Comparison of ENCODE assay signal across 1 cellular context in the genomic region with DNA sequence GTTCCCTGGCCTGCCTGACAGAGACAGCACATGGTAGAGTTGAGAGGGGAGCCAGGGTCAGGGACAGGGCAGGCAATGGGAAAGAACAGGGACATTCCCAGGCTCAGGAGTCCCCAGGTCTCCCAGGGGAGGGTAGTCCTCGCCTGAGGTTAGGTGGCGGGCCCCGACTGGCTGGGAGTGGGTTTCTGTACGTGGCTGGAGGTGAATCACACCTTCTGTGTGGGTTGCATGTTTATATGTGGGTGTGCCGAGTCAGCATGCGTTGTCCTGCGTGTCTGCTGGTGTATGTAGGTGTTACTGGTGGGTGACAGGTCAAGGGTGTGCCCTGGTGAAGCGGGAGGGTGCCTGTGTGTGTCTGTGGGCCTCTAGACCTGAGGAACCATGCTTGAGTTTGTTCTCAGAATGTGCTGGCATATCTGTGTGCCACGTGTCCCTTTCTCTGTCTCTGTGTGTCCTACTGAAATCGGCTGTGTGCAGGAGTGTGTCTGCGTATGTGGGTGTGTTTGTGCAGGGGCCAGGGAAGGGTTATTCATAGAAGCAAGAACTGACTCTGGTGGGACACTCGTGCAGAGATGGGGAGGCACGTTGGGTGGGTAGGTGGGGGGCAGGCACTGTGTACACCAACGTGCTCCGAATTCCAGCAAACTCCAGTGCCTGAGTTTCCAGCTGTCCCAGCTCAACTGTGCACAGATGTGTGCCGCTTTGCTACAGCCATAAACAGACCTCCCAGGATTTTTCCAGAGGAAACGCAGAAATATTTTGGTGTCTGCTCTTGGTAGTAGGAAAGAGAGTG.
TF ChIP-seq lines count a peak whose summit lies in the region.

No MANE protein-coding gene starts in this region.

TF ChIP-seq in HepG2, 621 proteins besides CTCF, POLR2A, EP300 and RAD21 (continued from another document and continues in another):
- no peak for TF ChIP-seq MTA3 (CRISPR knock-in tag; IDR thresholded peaks at IDR 0.05)
- no peak for TF ChIP-seq ZNF17 (CRISPR knock-in tag; IDR thresholded peaks at IDR 0.05)
- TF ChIP-seq SP140L (CRISPR knock-in tag; IDR thresholded peaks at IDR 0.05; ENCODE audit: borderline replicate concordance) = no peak
- peak; percentile 54 for TF ChIP-seq NCOA2 (CRISPR knock-in tag; IDR thresholded peaks at IDR 0.05)
- peak; percentile 20; the same call in 1 of the 2 replicates for TF ChIP-seq TAF1 (CRISPR knock-in tag; IDR thresholded peaks at IDR 0.05)
- no peak for TF ChIP-seq HNRNPH1 (optimal IDR thresholded peaks at IDR 0.05; ENCODE audit: low read depth, low read length)
- TF ChIP-seq ZNF547 (CRISPR knock-in tag; IDR thresholded peaks at IDR 0.05) = 0 out of 2 replicates have a peak, but pooled peaks have one; percentile 41
- TF ChIP-seq MTA1 (CRISPR knock-in tag; IDR thresholded peaks at IDR 0.05; ENCODE audit: borderline replicate concordance) = peak; percentile 20; the same call in 1 of the 2 replicates
- TF ChIP-seq MAFF (IDR thresholded peaks at IDR 0.05; ENCODE audit: low read depth, low read length) = peak; percentile 60; the same call in 1 of the 2 replicates
- TF ChIP-seq AKAP8 (CRISPR knock-in tag; IDR thresholded peaks at IDR 0.05) = no peak
- peak; percentile 12; the same call in 1 of the 2 replicates for TF ChIP-seq ZNF350 (CRISPR knock-in tag; IDR thresholded peaks at IDR 0.05; ENCODE audit: borderline replicate concordance, low read depth)
- TF ChIP-seq SPEN (CRISPR knock-in tag; IDR thresholded peaks at IDR 0.05; ENCODE audit: low read depth) = peak; percentile 73; the same call in 1 of the 2 replicates
- TF ChIP-seq, protein P1, sequence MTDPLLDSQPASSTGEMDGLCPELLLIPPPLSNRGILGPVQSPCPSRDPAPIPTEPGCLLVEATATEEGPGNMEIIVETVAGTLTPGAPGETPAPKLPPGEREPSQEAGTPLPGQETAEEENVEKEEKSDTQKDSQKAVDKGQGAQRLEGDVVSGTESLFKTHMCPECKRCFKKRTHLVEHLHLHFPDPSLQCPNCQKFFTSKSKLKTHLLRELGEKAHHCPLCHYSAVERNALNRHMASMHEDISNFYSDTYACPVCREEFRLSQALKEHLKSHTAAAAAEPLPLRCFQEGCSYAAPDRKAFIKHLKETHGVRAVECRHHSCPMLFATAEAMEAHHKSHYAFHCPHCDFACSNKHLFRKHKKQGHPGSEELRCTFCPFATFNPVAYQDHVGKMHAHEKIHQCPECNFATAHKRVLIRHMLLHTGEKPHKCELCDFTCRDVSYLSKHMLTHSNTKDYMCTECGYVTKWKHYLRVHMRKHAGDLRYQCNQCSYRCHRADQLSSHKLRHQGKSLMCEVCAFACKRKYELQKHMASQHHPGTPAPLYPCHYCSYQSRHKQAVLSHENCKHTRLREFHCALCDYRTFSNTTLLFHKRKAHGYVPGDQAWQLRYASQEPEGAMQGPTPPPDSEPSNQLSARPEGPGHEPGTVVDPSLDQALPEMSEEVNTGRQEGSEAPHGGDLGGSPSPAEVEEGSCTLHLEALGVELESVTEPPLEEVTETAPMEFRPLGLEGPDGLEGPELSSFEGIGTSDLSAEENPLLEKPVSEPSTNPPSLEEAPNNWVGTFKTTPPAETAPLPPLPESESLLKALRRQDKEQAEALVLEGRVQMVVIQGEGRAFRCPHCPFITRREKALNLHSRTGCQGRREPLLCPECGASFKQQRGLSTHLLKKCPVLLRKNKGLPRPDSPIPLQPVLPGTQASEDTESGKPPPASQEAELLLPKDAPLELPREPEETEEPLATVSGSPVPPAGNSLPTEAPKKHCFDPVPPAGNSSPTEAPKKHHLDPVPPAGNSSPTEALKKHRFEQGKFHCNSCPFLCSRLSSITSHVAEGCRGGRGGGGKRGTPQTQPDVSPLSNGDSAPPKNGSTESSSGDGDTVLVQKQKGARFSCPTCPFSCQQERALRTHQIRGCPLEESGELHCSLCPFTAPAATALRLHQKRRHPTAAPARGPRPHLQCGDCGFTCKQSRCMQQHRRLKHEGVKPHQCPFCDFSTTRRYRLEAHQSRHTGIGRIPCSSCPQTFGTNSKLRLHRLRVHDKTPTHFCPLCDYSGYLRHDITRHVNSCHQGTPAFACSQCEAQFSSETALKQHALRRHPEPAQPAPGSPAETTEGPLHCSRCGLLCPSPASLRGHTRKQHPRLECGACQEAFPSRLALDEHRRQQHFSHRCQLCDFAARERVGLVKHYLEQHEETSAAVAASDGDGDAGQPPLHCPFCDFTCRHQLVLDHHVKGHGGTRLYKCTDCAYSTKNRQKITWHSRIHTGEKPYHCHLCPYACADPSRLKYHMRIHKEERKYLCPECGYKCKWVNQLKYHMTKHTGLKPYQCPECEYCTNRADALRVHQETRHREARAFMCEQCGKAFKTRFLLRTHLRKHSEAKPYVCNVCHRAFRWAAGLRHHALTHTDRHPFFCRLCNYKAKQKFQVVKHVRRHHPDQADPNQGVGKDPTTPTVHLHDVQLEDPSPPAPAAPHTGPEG (CRISPR knock-in tag; IDR thresholded peaks at IDR 0.05) = no peak
- TF ChIP-seq ZSCAN29 (CRISPR knock-in tag; conservative IDR thresholded peaks at IDR 0.05) = no peak
- no peak for TF ChIP-seq KLF9 (CRISPR knock-in tag; IDR thresholded peaks at IDR 0.05; ENCODE audit: low read depth)
- TF ChIP-seq HOXA3 (CRISPR knock-in tag; IDR thresholded peaks at IDR 0.05) = peak; percentile 31; the same call in 1 of the 2 replicates
- TF ChIP-seq, protein P2, sequence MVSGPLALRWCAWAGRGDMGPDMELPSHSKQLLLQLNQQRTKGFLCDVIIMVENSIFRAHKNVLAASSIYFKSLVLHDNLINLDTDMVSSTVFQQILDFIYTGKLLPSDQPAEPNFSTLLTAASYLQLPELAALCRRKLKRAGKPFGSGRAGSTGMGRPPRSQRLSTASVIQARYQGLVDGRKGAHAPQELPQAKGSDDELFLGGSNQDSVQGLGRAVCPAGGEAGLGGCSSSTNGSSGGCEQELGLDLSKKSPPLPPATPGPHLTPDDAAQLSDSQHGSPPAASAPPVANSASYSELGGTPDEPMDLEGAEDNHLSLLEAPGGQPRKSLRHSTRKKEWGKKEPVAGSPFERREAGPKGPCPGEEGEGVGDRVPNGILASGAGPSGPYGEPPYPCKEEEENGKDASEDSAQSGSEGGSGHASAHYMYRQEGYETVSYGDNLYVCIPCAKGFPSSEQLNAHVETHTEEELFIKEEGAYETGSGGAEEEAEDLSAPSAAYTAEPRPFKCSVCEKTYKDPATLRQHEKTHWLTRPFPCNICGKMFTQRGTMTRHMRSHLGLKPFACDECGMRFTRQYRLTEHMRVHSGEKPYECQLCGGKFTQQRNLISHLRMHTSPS (CRISPR knock-in tag; IDR thresholded peaks at IDR 0.05; ENCODE audit: low read depth) = peak; percentile 64; the same call in 1 of the 2 replicates
- no peak; the same call in 1 of the 2 replicates for TF ChIP-seq ARNT2 (CRISPR knock-in tag; IDR thresholded peaks at IDR 0.05; ENCODE audit: low read depth)
- no peak for TF ChIP-seq CREM (IDR thresholded peaks at IDR 0.05)
- no peak for TF ChIP-seq CREM (CRISPR knock-in tag; IDR thresholded peaks at IDR 0.05)
- TF ChIP-seq, protein P3, sequence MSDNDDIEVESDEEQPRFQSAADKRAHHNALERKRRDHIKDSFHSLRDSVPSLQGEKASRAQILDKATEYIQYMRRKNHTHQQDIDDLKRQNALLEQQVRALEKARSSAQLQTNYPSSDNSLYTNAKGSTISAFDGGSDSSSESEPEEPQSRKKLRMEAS (IDR thresholded peaks at IDR 0.05) = peak; percentile 74
- TF ChIP-seq FOXK1 (CRISPR knock-in tag; IDR thresholded peaks at IDR 0.05; ENCODE audit: borderline replicate concordance, low read depth) = 0 out of 2 replicates have a peak, but pooled peaks have one; percentile 7
- TF ChIP-seq, protein P4, sequence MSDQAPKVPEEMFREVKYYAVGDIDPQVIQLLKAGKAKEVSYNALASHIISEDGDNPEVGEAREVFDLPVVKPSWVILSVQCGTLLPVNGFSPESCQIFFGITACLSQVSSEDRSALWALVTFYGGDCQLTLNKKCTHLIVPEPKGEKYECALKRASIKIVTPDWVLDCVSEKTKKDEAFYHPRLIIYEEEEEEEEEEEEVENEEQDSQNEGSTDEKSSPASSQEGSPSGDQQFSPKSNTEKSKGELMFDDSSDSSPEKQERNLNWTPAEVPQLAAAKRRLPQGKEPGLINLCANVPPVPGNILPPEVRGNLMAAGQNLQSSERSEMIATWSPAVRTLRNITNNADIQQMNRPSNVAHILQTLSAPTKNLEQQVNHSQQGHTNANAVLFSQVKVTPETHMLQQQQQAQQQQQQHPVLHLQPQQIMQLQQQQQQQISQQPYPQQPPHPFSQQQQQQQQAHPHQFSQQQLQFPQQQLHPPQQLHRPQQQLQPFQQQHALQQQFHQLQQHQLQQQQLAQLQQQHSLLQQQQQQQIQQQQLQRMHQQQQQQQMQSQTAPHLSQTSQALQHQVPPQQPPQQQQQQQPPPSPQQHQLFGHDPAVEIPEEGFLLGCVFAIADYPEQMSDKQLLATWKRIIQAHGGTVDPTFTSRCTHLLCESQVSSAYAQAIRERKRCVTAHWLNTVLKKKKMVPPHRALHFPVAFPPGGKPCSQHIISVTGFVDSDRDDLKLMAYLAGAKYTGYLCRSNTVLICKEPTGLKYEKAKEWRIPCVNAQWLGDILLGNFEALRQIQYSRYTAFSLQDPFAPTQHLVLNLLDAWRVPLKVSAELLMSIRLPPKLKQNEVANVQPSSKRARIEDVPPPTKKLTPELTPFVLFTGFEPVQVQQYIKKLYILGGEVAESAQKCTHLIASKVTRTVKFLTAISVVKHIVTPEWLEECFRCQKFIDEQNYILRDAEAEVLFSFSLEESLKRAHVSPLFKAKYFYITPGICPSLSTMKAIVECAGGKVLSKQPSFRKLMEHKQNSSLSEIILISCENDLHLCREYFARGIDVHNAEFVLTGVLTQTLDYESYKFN (CRISPR knock-in tag; conservative IDR thresholded peaks at IDR 0.05) = peak; percentile 43; the same call in 1 of the 2 replicates
- TF ChIP-seq ZNF230 (CRISPR knock-in tag; IDR thresholded peaks at IDR 0.05) = no peak
- TF ChIP-seq ZNF446 (CRISPR knock-in tag; IDR thresholded peaks at IDR 0.05) = no peak
- TF ChIP-seq SAP130 (CRISPR knock-in tag; IDR thresholded peaks at IDR 0.05; ENCODE audit: low read depth) = peak; percentile 29; the same call in 1 of the 2 replicates
- no peak for TF ChIP-seq POLR2G (IDR thresholded peaks at IDR 0.05; ENCODE audit: low read depth, low read length)
- no peak for TF ChIP-seq ZNF251 (CRISPR knock-in tag; IDR thresholded peaks at IDR 0.05)
- TF ChIP-seq ZNF550 (CRISPR knock-in tag; IDR thresholded peaks at IDR 0.05; ENCODE audit: borderline replicate concordance) = 0 out of 2 replicates have a peak, but pooled peaks have one; percentile 12
- TF ChIP-seq KLF15 (CRISPR knock-in tag; IDR thresholded peaks at IDR 0.05; ENCODE audit: borderline replicate concordance) = no peak
- TF ChIP-seq ZNF644 (CRISPR knock-in tag; IDR thresholded peaks at IDR 0.05; ENCODE audit: low read depth) = no peak
- TF ChIP-seq, protein P5, sequence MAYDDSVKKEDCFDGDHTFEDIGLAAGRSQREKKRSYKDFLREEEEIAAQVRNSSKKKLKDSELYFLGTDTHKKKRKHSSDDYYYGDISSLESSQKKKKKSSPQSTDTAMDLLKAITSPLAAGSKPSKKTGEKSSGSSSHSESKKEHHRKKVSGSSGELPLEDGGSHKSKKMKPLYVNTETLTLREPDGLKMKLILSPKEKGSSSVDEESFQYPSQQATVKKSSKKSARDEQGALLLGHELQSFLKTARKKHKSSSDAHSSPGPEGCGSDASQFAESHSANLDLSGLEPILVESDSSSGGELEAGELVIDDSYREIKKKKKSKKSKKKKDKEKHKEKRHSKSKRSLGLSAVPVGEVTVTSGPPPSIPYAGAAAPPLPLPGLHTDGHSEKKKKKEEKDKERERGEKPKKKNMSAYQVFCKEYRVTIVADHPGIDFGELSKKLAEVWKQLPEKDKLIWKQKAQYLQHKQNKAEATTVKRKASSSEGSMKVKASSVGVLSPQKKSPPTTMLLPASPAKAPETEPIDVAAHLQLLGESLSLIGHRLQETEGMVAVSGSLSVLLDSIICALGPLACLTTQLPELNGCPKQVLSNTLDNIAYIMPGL (CRISPR knock-in tag; IDR thresholded peaks at IDR 0.05; ENCODE audit: borderline replicate concordance in 1 of 2, low read depth in 1 of 2) = peak in 1 of 2 experiments; percentile 45; a peak in 1 of 4 replicates
- peak; percentile 69; the same call in 1 of the 2 replicates for TF ChIP-seq ARID2 (CRISPR knock-in tag; IDR thresholded peaks at IDR 0.05; ENCODE audit: borderline replicate concordance)
- TF ChIP-seq NR2F6 (IDR thresholded peaks at IDR 0.05) = peak; percentile 35; the same call in 1 of the 2 replicates
- TF ChIP-seq NR2F6 (CRISPR knock-in tag; IDR thresholded peaks at IDR 0.05) = peak; percentile 73
- TF ChIP-seq, protein P6, sequence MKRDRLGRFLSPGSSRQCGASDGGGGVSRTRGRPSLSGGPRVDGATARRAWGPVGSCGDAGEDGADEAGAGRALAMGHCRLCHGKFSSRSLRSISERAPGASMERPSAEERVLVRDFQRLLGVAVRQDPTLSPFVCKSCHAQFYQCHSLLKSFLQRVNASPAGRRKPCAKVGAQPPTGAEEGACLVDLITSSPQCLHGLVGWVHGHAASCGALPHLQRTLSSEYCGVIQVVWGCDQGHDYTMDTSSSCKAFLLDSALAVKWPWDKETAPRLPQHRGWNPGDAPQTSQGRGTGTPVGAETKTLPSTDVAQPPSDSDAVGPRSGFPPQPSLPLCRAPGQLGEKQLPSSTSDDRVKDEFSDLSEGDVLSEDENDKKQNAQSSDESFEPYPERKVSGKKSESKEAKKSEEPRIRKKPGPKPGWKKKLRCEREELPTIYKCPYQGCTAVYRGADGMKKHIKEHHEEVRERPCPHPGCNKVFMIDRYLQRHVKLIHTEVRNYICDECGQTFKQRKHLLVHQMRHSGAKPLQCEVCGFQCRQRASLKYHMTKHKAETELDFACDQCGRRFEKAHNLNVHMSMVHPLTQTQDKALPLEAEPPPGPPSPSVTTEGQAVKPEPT (CRISPR knock-in tag; IDR thresholded peaks at IDR 0.05; ENCODE audit: low read depth) = no peak
- TF ChIP-seq ZNF274 (CRISPR knock-in tag; IDR thresholded peaks at IDR 0.05) = peak; percentile 31; the same call in 1 of the 2 replicates
- TF ChIP-seq HDAC1 (CRISPR knock-in tag; IDR thresholded peaks at IDR 0.05) = peak; percentile 62
- TF ChIP-seq RELA (CRISPR knock-in tag; IDR thresholded peaks at IDR 0.05) = peak; percentile 97
- no peak for TF ChIP-seq ZBTB3 (CRISPR knock-in tag; IDR thresholded peaks at IDR 0.05; ENCODE audit: borderline replicate concordance, low read depth)
- TF ChIP-seq ZNF891 (CRISPR knock-in tag; IDR thresholded peaks at IDR 0.05) = peak; percentile 19
- TF ChIP-seq XBP1 (CRISPR knock-in tag; IDR thresholded peaks at IDR 0.05) = no peak
